31 cellular contexts compared by ENCODE assay signal in genomic region chr4:8683462-8683861, GRCh38.
"Had no signal": no experiment of that assay in that cellular context is flagged by ENCODE, and none has a peak within 500 bp of the region (broad histone marks: within the 10 kb centered on the region; RNA-seq: fewer than 3 reads in every experiment).

No MANE protein-coding gene starts in this region.

- H3K4me3 ChIP-seq: colonic mucosa, esophagus squamous epithelium, gastroesophageal sphincter, heart right ventricle had no signal

- H3K36me3 ChIP-seq: colonic mucosa, esophagus squamous epithelium, gastroesophageal sphincter, heart right ventricle, WERI-Rb-1 had no signal

- ATAC-seq: activated CD4-positive, CD25-positive, alpha-beta regulatory T cell treated with anti-CD3 and anti-CD28 coated beads, Interleukin-2, amount 50 U/mL, for 24 hours; activated CD8-positive, alpha-beta memory T cell treated with anti-CD3 and anti-CD28 coated beads, Interleukin-2, amount 10 ng/mL, durations not matched to agents 7 days and 5 days; activated CD8-positive, alpha-beta T cell treated with anti-CD3 and anti-CD28 coated beads for 36 hours; gastroesophageal sphincter; T-helper 17 cell had no signal

- DNase-seq: activated B cell treated with CpG ODN at 0.5 μM for 24 hours; activated CD4-positive, alpha-beta T cell treated with anti-CD3 and anti-CD28 coated beads for 48 hours; activated CD4-positive, alpha-beta T cell treated with anti-CD3 and anti-CD28 coated beads, Interleukin-2, amount 50 U/mL, for 1 hour; activated CD4-positive, alpha-beta T cell treated with anti-CD3 and anti-CD28 coated beads, Interleukin-2, amount 50 U/mL, for 48 hours; activated CD8-positive, alpha-beta memory T cell treated with anti-CD3 and anti-CD28 coated beads, Interleukin-2, amount 10 ng/mL, durations not matched to agents 7 days and 5 days; activated CD8-positive, alpha-beta memory T cell treated with anti-CD3 and anti-CD28 coated beads, Interleukin-2, amount 50 U/mL, for 4 hours; activated CD8-positive, alpha-beta T cell treated with anti-CD3 and anti-CD28 coated beads for 36 hours; activated gamma-delta T cell treated with Interleukin-2 at 50 U/mL for 16 hours; activated naive CD4-positive, alpha-beta T cell treated with anti-CD3 and anti-CD28 coated beads, Interleukin-2, amount 50 U/mL, for 16 hours; activated naive CD4-positive, alpha-beta T cell treated with Interleukin-2 at 50 U/mL for 16 hours; activated T-cell treated with anti-CD3 and anti-CD28 coated beads, Interleukin-2, amount 50 U/mL, for 1 hour; activated T-cell treated with anti-CD3 and anti-CD28 coated beads, Interleukin-2, amount 50 U/mL, for 48 hours; amniotic stem cell; anterior cingulate cortex; caudate nucleus; colonic mucosa; dermis blood vessel endothelial cell; effector CD4-positive, alpha-beta T cell; esophagus squamous epithelium; foreskin melanocyte; heart right ventricle; T-helper 1 cell; T-helper 17 cell; T1000; WERI-Rb-1 had no signal

- H3K4me1 ChIP-seq: colonic mucosa, esophagus squamous epithelium, gastroesophageal sphincter had no signal

- H3K9me3 ChIP-seq: colonic mucosa, esophagus squamous epithelium, gastroesophageal sphincter, heart right ventricle had no signal

- H3K27ac ChIP-seq: colonic mucosa, epithelial cell of prostate, esophagus squamous epithelium, gastroesophageal sphincter, heart right ventricle, WERI-Rb-1 had no signal

- FAIRE-seq: astrocyte, endometrium, endothelial cell of umbilical vein had no signal
